20 cellular contexts compared by ENCODE assay signal in genomic region chr2:147636888-147637270, GRCh38.
DNase-seq lines count a peak whose midpoint lies in the region; ATAC-seq and TF ChIP-seq lines count a peak whose summit lies in the region.
"Had no signal": no experiment of that assay in that cellular context is flagged by ENCODE, and none has a peak within 500 bp of the region (broad histone marks: within the 10 kb centered on the region; RNA-seq: fewer than 3 reads in every experiment).

No MANE protein-coding gene starts in this region.

- H3K79me2 ChIP-seq in parathyroid adenoma, result no peaks in the 10 kb centered on the region

- DNase-seq in MV-4-11 (lab: John Stamatoyannopoulos, UW) (peak; percentile 51), DMS153 (lab: John Stamatoyannopoulos, UW) (no peak), NCI-H2081 (lab: John Stamatoyannopoulos, UW) (no peak), NCI-H2029 treated with DMSO at 0.1 percent for 48 hours (lab: John Stamatoyannopoulos, UW) (no peak), NCI-H1436 (lab: John Stamatoyannopoulos, UW) (no peak)
- DNase-seq: activated CD4-positive, alpha-beta T cell treated with anti-CD3 and anti-CD28 coated beads for 36 hours; activated naive CD8-positive, alpha-beta T cell treated with anti-CD3 and anti-CD28 coated beads, Interleukin-2, amount 50 U/mL, for 24 hours; COR-L47; cortex of kidney; NCI-H187; NCI-H446 treated with DMSO at 0.1 percent for 48 hours; SW 1271 had no signal

- no peak overlapping the region for H3K4me2 ChIP-seq in parathyroid adenoma (ENCODE audit: low read length)

- H3K4me1 ChIP-seq in parathyroid adenoma, result no peaks in the 10 kb centered on the region
- H3K4me1 ChIP-seq: breast epithelium had no signal

- no peak overlapping the region for H3K27ac ChIP-seq in parathyroid adenoma
- H3K27ac ChIP-seq: foreskin keratinocyte, neutrophil, tibial nerve had no signal

- peak overlapping the region; percentile 54 for H2AFZ ChIP-seq in parathyroid adenoma

- ATAC-seq in GM18511 (IDR thresholded peaks at IDR 0.05; ENCODE audit: unreplicated experiment) (peak; percentile 15), esophagus mucosa (peak; percentile 46)
- ATAC-seq: activated CD4-positive, alpha-beta T cell treated with anti-CD3 and anti-CD28 coated beads for 36 hours; activated naive CD8-positive, alpha-beta T cell treated with anti-CD3 and anti-CD28 coated beads, Interleukin-2, amount 50 U/mL, for 24 hours; stimulated activated effector memory CD8-positive, alpha-beta T cell treated with anti-CD3 and anti-CD28 coated beads, Interleukin-12 subunit alpha, Interleukin-12 subunit beta, amount 100 ng/mL, for 72 hours had no signal

- no peak overlapping the region for H3K9ac ChIP-seq in parathyroid adenoma

- no peak for TF ChIP-seq CTCF in parathyroid adenoma (IDR thresholded peaks at IDR 0.05)

- no peaks in the 10 kb centered on the region for H3K36me3 ChIP-seq in parathyroid adenoma (ENCODE audit: control insufficient read depth, insufficient read depth, low read length)
- H3K36me3 ChIP-seq: breast epithelium, neutrophil, tibial nerve had no signal

- H3K9me3 ChIP-seq in parathyroid adenoma (ENCODE audit: control insufficient read depth, low read length), result no peaks in the 10 kb centered on the region
- H3K9me3 ChIP-seq: breast epithelium, neutrophil, tibial nerve had no signal

- H3K4me3 ChIP-seq in parathyroid adenoma (ENCODE audit: low read depth, low read length), result no peak overlapping the region
- H3K4me3 ChIP-seq: breast epithelium, tibial nerve had no signal

- no peaks in the 10 kb centered on the region for H3K27me3 ChIP-seq in parathyroid adenoma (ENCODE audit: control insufficient read depth, insufficient read depth, low read length)
- H3K27me3 ChIP-seq: breast epithelium, foreskin keratinocyte, neutrophil, tibial nerve had no signal
